Comparison of ENCODE assay signal across 1 cellular context in the genomic region with DNA sequence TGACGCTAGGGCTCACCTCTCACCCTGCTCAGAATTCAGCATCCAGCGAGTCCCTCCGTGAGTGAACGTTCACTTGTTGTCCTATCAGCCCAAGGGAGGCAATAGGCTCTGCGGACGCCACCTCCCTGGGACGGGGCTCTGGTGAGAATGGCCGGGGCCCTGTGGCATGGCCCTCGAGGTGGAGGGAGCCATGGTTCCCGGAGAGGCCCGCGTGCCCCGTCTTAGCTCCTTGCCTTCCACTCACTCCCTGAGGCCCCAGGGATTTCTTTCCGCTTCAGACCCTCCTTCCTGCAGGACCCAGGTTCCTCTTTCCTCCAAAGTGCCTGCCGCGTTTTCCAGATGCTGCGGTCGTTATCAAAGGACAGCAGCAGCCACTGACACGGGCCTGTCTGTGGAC.
TF ChIP-seq lines count a peak whose summit lies in the region.

No MANE protein-coding gene starts in this region.

TF ChIP-seq in HepG2, 621 proteins besides CTCF, POLR2A, EP300 and RAD21 (continued from another document):
- TF ChIP-seq ARNT2 (CRISPR knock-in tag; IDR thresholded peaks at IDR 0.05; ENCODE audit: low read depth) (no peak), ELF4 (CRISPR knock-in tag; IDR thresholded peaks at IDR 0.05; ENCODE audit: borderline replicate concordance) (no peak), HNRNPLL (IDR thresholded peaks at IDR 0.05; ENCODE audit: low read depth, low read length, poor library complexity, severe bottlenecking) (peak; percentile 8)
